9 cellular contexts compared by ENCODE assay signal in the genomic region with DNA sequence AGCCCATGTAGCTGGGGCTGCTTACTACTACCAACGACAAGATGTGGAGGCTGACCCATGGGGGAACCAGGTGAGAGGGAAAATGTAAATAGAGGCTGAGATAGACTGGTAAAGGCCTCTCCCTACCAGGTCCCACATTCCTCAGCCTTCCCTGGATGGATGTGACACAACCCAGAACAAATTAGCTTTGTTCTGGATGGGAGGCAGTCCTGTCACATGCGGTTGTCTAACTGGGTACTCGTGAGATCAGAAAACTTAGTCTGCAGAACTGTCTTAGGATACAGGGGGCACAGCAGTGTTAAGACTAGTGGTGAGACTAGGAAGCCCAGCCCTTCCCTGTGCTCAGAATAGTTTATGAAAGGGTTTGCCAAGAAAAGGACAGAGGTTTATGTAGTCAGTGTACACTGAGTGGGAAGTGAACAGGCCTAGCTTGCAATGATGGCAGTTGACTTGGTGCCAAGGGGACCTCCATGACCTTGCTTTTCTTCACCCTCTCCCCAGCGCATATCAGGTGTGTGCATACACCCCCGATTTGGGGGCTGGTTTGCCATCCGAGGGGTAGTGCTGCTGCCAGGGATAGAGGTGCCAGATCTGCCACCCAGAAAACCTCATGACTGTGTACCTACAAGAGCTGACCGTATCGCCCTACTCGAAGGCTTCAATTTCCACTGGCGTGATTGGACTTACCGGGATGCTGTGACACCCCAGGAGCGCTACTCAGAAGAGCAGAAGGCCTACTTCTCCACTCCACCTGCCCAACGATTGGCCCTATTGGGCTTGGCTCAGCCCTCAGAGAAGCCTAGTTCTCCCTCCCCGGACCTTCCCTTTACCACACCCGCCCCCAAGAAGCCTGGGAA. TPM values are rescaled to one million over a fixed set of nuclear protein-coding genes. Genes with fewer than 3 reads are reported as not detected.
DNase-seq lines count a peak whose midpoint lies in the region; ATAC-seq and TF ChIP-seq lines count a peak whose summit lies in the region.
"Had no signal": no experiment of that assay in that cellular context is flagged by ENCODE, and none has a peak within 500 bp of the region (broad histone marks: within the 10 kb centered on the region; RNA-seq: fewer than 3 reads in every experiment).

No MANE protein-coding gene starts in this region.

- H3K9me3 ChIP-seq in stomach (no peaks in the 10 kb centered on the region), HAP-1 (no peaks in the 10 kb centered on the region)
- H3K9me3 ChIP-seq: body of pancreas had no signal

- no peak overlapping the region for H3K4me3 Mint-ChIP-seq in T-helper 2 cell treated with Interferon-gamma antibody and Interleukin-4, amounts not matched to agents 5 μg/mL and 100 μg/mL, for 36 hours
- no peak overlapping the region for H3K4me3 Mint-ChIP-seq in T-cell

- TF ChIP-seq EP300 in stomach (IDR thresholded peaks at IDR 0.05): no peak

- no peak for DNase-seq in T-helper 2 cell treated with Interferon-gamma antibody and Interleukin-4, amounts not matched to agents 5 μg/mL and 100 μg/mL, for 36 hours (ENCODE audit: low spot score)
- DNase-seq in T-helper 2 cell: no peak
- DNase-seq in T-cell: no peak
- peak; percentile 16 for DNase-seq in glomerular visceral epithelial cell (ENCODE audit: extremely low spot score)
- no peak for DNase-seq in stomach
- DNase-seq in cortex of kidney (lab: John Stamatoyannopoulos, UW): no peak
- DNase-seq in HAP-1 (ENCODE audit: low spot score in 2 of 2): no peak
- DNase-seq: body of pancreas had no signal

- CTCF ChIA-PET in T-cell (lab: Charles Lee): interaction anchor here in 1 of 2 donors (0.5 to 0.7 kb wide), 2 partner anchors 763 to 1397 kb away, joined by 3 read pairs; no protein-coding TSS in a partner anchor

- peaks cover 35% of the 10 kb centered on the region for H3K36me3 Mint-ChIP-seq in T-helper 2 cell treated with Interferon-gamma antibody and Interleukin-4, amounts not matched to agents 5 μg/mL and 100 μg/mL, for 36 hours (ENCODE audit: low read depth)
- peaks cover 37% of the 10 kb centered on the region for H3K36me3 Mint-ChIP-seq in T-cell

- H3K27ac ChIP-seq in stomach: peak overlapping the region in 3 of 5 donors; percentile 32 to 42 (median 37)
- H3K27ac ChIP-seq: body of pancreas had no signal

- H3K27me3 Mint-ChIP-seq in T-helper 2 cell treated with Interferon-gamma antibody and Interleukin-4, amounts not matched to agents 5 μg/mL and 100 μg/mL, for 36 hours (ENCODE audit: low read depth): no peaks in the 10 kb centered on the region
- no peaks in the 10 kb centered on the region for H3K27me3 Mint-ChIP-seq in T-cell

- H3K4me1 Mint-ChIP-seq in T-helper 2 cell treated with Interferon-gamma antibody and Interleukin-4, amounts not matched to agents 5 μg/mL and 100 μg/mL, for 36 hours (ENCODE audit: low read depth): peaks cover 6% of the 10 kb centered on the region
- H3K4me1 Mint-ChIP-seq in T-cell: no peaks in the 10 kb centered on the region

- intact Hi-C loops in stomach (cut with DNase I; ENCODE audit: low total_unique reads): loop anchor here (5.0 kb wide), 1 partner anchor 64 kb away; no protein-coding TSS in a partner anchor

- H3K36me3 ChIP-seq in stomach: peaks cover 35 to 71% (median 58%) of the 10 kb centered on the region in 4 donors
- peaks cover 62% of the 10 kb centered on the region for H3K36me3 ChIP-seq in HAP-1 (replicated peaks)

- H3K4me3 ChIP-seq in stomach (no peak overlapping the region), HAP-1 (no peak overlapping the region)
- H3K4me3 ChIP-seq: body of pancreas had no signal

- no peak for TF ChIP-seq POLR2A in stomach (IDR thresholded peaks at IDR 0.05)

- no peaks in the 10 kb centered on the region for H3K27me3 ChIP-seq in stomach
- no peaks in the 10 kb centered on the region for H3K27me3 ChIP-seq in HAP-1 (ENCODE audit: low read depth)
- H3K27me3 ChIP-seq: body of pancreas had no signal

- peak in 3 of 4 experiments; percentile 16 to 28 (median 22) for ATAC-seq in T-cell (replicated peaks in 1 of 4)
- no peak for ATAC-seq in HG03108 (IDR thresholded peaks at IDR 0.05; ENCODE audit: unreplicated experiment)
- ATAC-seq: body of pancreas had no signal

- peak overlapping the region; percentile 20 for H3K27ac Mint-ChIP-seq in T-helper 2 cell treated with Interferon-gamma antibody and Interleukin-4, amounts not matched to agents 5 μg/mL and 100 μg/mL, for 36 hours
- H3K27ac Mint-ChIP-seq in T-cell: peak overlapping the region in 1 of 2 donors; percentile 4

- TF ChIP-seq CTCF in stomach (IDR thresholded peaks at IDR 0.05): no peak

- in situ Hi-C loops in HAP-1 (cut with MboI; ENCODE audit: low sequenced_read_pairs): loop anchor here (5.0 kb wide), 1 partner anchor 59 kb away; no protein-coding TSS in a partner anchor

- H3K9me3 Mint-ChIP-seq in T-helper 2 cell treated with Interferon-gamma antibody and Interleukin-4, amounts not matched to agents 5 μg/mL and 100 μg/mL, for 36 hours: no peaks in the 10 kb centered on the region
- H3K9me3 Mint-ChIP-seq in T-cell: no peaks in the 10 kb centered on the region

- WGBS in stomach, 5 donors: 64 to 71% (median 66%) methylated on average over 12 to 15 of the region's 15 CpGs

- POLR2A ChIA-PET in T-cell (lab: Charles Lee): no interaction called here

- H3K4me1 ChIP-seq in stomach (peaks cover 0 to 23% (median 8%) of the 10 kb centered on the region in 4 donors), HAP-1 (no peaks in the 10 kb centered on the region)
- H3K4me1 ChIP-seq: body of pancreas had no signal

RNA-seq across cellular contexts. Expression of a gene that starts 8.4 kb away (rescaled TPM):
- total RNA-seq in T-cell (1 to 10 TPM; 1.9 to 6.4 (median 4.9) TPM), stomach (10 to 100 TPM in 1 of 5 donors, 1 to 10 TPM in 2, under 1 TPM in 2; 0.58 to 20.6 (median 1.6) TPM)
- 1 to 10 TPM; 1.7 to 2.3 (median 1.7) TPM for polyA plus RNA-seq in stomach

RNA-seq across cellular contexts. Expression of a gene that starts 8.7 kb away (rescaled TPM):
- total RNA-seq in T-cell: 1 to 10 TPM in 4 of 5 donors, under 1 TPM in 1; 0.83 to 3.0 (median 2.4) TPM
- total RNA-seq in stomach: 1 to 10 TPM in 1 of 5 donors, under 1 TPM in 1, not detected in 3; 0.18 to 2.7 TPM
- 1 to 10 TPM; 1.2 to 2.6 (median 1.8) TPM for polyA plus RNA-seq in stomach

RNA-seq across cellular contexts. Expression of a gene that starts 13.2 kb away (rescaled TPM):
- total RNA-seq in T-cell: 100 to 1,000 TPM in 3 of 5 donors, 10 to 100 TPM in 2; 59.3 to 156 (median 151) TPM
- total RNA-seq in stomach: 100 to 1,000 TPM in 4 of 5 donors, 10 to 100 TPM in 1; 77.6 to 447 (median 187) TPM
- 100 to 1,000 TPM; 570 to 892 (median 660) TPM for polyA plus RNA-seq in stomach

RNA-seq across cellular contexts. Expression of a gene that starts 17.6 kb away (rescaled TPM):
- total RNA-seq in T-cell (1 to 10 TPM; 4.3 to 7.9 (median 5.5) TPM), stomach (10 to 100 TPM in 1 of 5 donors, 1 to 10 TPM in 3, not detected in 1; 2.8 to 11.2 (median 7.4) TPM)
- 1 to 10 TPM; 3.5 to 4.0 (median 3.8) TPM for polyA plus RNA-seq in stomach

RNA-seq across cellular contexts. Expression of a gene that starts 42.1 kb away (rescaled TPM):
- total RNA-seq in T-cell (100 to 1,000 TPM in 1 of 5 donors, 10 to 100 TPM in 4; 48.2 to 105 (median 92.9) TPM), stomach (100 to 1,000 TPM in 4 of 5 donors, 10 to 100 TPM in 1; 10.5 to 203 (median 141) TPM)
- 100 to 1,000 TPM; 192 to 246 (median 212) TPM for polyA plus RNA-seq in stomach
